ENCODE assay signal across 11 cellular contexts in the genomic region with DNA sequence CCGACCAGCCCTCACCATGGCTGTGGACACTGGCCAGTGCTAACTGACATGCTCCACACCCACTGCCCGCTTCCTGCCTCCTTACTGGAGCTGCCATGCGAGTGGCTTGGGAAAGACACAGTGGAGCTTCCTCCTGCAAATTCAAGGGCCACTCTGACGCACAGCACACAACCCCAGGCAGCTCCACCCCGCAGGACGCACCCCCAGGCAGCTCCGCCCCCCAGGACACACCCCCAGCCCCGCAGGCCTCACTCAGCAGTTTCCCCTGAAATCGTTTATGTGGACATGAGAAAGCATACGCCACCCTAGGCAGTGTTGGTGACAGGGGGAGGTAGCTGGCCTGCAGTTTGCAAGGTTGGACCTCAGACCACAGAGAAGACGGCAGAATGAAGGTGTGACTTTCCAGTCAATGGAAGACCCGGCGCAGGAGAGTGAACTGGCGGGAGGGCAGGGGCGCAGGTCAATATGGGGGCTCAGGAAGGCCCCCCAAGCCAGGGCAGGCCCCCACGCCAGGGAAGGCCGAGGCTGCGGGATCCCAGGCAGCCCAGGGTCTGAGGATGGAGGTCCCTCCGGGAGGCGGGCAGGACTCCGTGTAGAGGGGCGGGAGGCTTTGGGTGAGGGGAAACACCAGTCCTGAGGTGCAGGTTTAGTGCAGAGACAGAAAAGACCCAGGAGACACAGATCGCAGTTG. TPM values are rescaled to one million over a fixed set of nuclear protein-coding genes. Genes with fewer than 3 reads are reported as not detected.
A peak's percentile ranks its signal among the peaks of the same experiment; 100 is the strongest.
DNase-seq lines count a peak whose midpoint lies in the region; ATAC-seq, FAIRE-seq and TF ChIP-seq lines count a peak whose summit lies in the region.
"Had no signal": no experiment of that assay in that cellular context is flagged by ENCODE, and none has a peak within 500 bp of the region (broad histone marks: within the 10 kb centered on the region; RNA-seq: fewer than 3 reads in every experiment).

No MANE protein-coding gene starts in this region.

- POLR2A ChIA-PET in activated CD8-positive, alpha-beta T cell treated with anti-CD3 and anti-CD28 coated beads for 36 hours (lab: Charles Lee), result interaction anchor here (1.1 to 1.4 kb wide), 3 partner anchors 10 to 972 kb away, joined by 3 to 4 read pairs (median 4); no protein-coding TSS in a partner anchor

- no peaks in the 10 kb centered on the region for H3K27me3 ChIP-seq in H7 (ENCODE audit: control insufficient read depth, insufficient read depth, low read length)
- no peaks in the 10 kb centered on the region for H3K27me3 ChIP-seq in lower lobe of right lung (ENCODE audit: low read depth)

- no peaks in the 10 kb centered on the region for H3K27me3 Mint-ChIP-seq in activated CD8-positive, alpha-beta T cell treated with anti-CD3 and anti-CD28 coated beads for 36 hours

- peak overlapping the region; percentile 58 for H3K27ac ChIP-seq in lower lobe of right lung

- TF ChIP-seq CTCF in activated CD8-positive, alpha-beta T cell treated with anti-CD3 and anti-CD28 coated beads for 36 hours (IDR thresholded peaks at IDR 0.05), result no peak
- TF ChIP-seq CTCF in lower lobe of right lung (IDR thresholded peaks at IDR 0.05), result no peak

- no peak overlapping the region for H3K27ac Mint-ChIP-seq in activated CD8-positive, alpha-beta T cell treated with anti-CD3 and anti-CD28 coated beads for 36 hours

- ATAC-seq in activated CD8-positive, alpha-beta T cell treated with anti-CD3 and anti-CD28 coated beads for 36 hours, result peak; percentile 77
- peak; percentile 81 to 89 for ATAC-seq in lower lobe of right lung

- H3K4me1 Mint-ChIP-seq in activated CD8-positive, alpha-beta T cell treated with anti-CD3 and anti-CD28 coated beads for 36 hours (ENCODE audit: low read depth), result peaks cover 44% of the 10 kb centered on the region

- H3K4me3 ChIP-seq in H7 (ENCODE audit: insufficient read depth, low read depth, low read length), result no peak overlapping the region
- H3K4me3 ChIP-seq in lower lobe of right lung, result peak overlapping the region; percentile 6

- H3K9me3 Mint-ChIP-seq in activated CD8-positive, alpha-beta T cell treated with anti-CD3 and anti-CD28 coated beads for 36 hours, result no peaks in the 10 kb centered on the region

- FAIRE-seq in frontal cortex (lab: Jason Lieb, UNC), result no peak
- FAIRE-seq: GM12891 had no signal

- CTCF ChIA-PET in activated CD8-positive, alpha-beta T cell treated with anti-CD3 and anti-CD28 coated beads for 36 hours (lab: Charles Lee), result interaction anchor here (1.6 to 2.3 kb wide), 3 partner anchors 21 to 143 kb away, joined by 5 to 12 read pairs (median 10); no protein-coding TSS in a partner anchor

- H3K36me3 Mint-ChIP-seq in activated CD8-positive, alpha-beta T cell treated with anti-CD3 and anti-CD28 coated beads for 36 hours (ENCODE audit: low read depth), result peaks cover 17% of the 10 kb centered on the region

- H3K9me3 ChIP-seq in lower lobe of right lung, result no peaks in the 10 kb centered on the region

- intact Hi-C loops in activated CD8-positive, alpha-beta T cell treated with anti-CD3 and anti-CD28 coated beads for 36 hours (cut with micrococcal nuclease), result no loop called here
- intact Hi-C loops in lower lobe of right lung (cut with DNase I), result no loop called here

- H3K36me3 ChIP-seq in H7 (replicated peaks; ENCODE audit: control insufficient read depth, insufficient read depth, low read length), result no peaks in the 10 kb centered on the region; the same call in none of the 2 replicates
- peaks cover 35% of the 10 kb centered on the region for H3K36me3 ChIP-seq in lower lobe of right lung

- no peak overlapping the region for H3K4me3 Mint-ChIP-seq in activated CD8-positive, alpha-beta T cell treated with anti-CD3 and anti-CD28 coated beads for 36 hours

- peaks cover 77% of the 10 kb centered on the region for H3K4me1 ChIP-seq in lower lobe of right lung

- peak; percentile 85 for DNase-seq in DMS53 (lab: John Stamatoyannopoulos, UW)
- DNase-seq in H7, result peak; percentile 91
- peak; percentile 62 for DNase-seq in activated CD8-positive, alpha-beta T cell treated with anti-CD3 and anti-CD28 coated beads for 36 hours
- peak; percentile 87 for DNase-seq in lower lobe of right lung
- no peak for DNase-seq in NCI-H774 (lab: John Stamatoyannopoulos, UW)
- DNase-seq in dermis blood vessel endothelial cell, result no peak
- no peak for DNase-seq in frontal cortex (ENCODE audit: low spot score in 2 of 2)
- DNase-seq in NCI-H69 (lab: John Stamatoyannopoulos, UW), result no peak
- DNase-seq: mesenchymal stem cell had no signal

RNA-seq across cellular contexts. Expression of gene LPCAT1, which starts 21.6 kb away (rescaled TPM):
- total RNA-seq in H7 (2014; rRNA removed; shearing (Covaris generic)), result 70.2 and 77.5 TPM in 2 replicates
- 10 to 100 TPM; 37.2 to 43.6 TPM for total RNA-seq in activated CD8-positive, alpha-beta T cell treated with anti-CD3 and anti-CD28 coated beads for 36 hours
- total RNA-seq in lower lobe of right lung (475 TPM), dermis blood vessel endothelial cell (33.8 and 41.9 TPM in 2 replicates), frontal cortex (127 TPM)

RNA-seq across cellular contexts. Expression of gene SLC6A3, which starts 57.0 kb away (rescaled TPM):
- 0.07 TPM in 2 replicates for total RNA-seq in H7 (2014; rRNA removed; shearing (Covaris generic))
- total RNA-seq in activated CD8-positive, alpha-beta T cell treated with anti-CD3 and anti-CD28 coated beads for 36 hours, result not detected
- total RNA-seq in lower lobe of right lung (0.12 TPM), dermis blood vessel endothelial cell (not detected in 2 replicates), frontal cortex (not detected)
- total RNA-seq: chondrocyte had no signal

Comparison
In these comparisons a context has a peak if more than half of its experiments do, and no peak if none do; other contexts are left out.
1. DNase-seq: peak in DMS53 (single experiment), H7 (single experiment), activated CD8-positive, alpha-beta T cell treated with anti-CD3 and anti-CD28 coated beads for 36 hours (single experiment) and lower lobe of right lung (single experiment); none in NCI-H774 (single experiment), dermis blood vessel endothelial cell (single experiment), frontal cortex (0 of 2) and NCI-H69 (single experiment).